ENCODE assay signal across 25 cellular contexts in the genomic region with DNA sequence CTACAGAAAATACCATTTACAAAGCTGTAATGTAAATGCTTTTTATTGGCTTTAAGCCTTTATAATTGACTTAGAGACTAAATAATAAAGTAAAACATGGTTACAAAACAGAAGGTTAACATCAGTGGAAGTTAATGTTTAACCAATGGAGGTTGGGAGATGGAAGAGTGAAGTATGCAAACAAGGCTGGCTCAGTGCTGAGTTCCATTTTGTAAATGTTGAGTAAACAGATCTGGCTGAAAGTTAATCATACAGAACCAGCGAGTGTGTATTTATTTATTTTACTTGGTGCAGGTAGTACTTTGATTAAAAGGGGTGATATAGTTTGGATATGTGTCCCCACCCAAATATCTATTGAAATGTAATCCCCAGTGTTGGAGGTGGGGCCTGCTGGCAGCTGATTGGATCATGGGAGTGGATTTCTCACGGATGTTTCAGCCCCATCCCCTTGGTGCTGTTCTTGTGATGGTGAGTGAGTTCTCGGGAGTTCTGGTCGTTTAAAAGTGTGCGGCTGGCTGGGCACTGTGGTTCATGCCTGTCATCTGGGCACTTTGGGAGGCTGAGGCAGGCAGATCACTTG.
DNase-seq lines count a peak whose midpoint lies in the region; ATAC-seq, FAIRE-seq and TF ChIP-seq lines count a peak whose summit lies in the region.
"Had no signal": no experiment of that assay in that cellular context is flagged by ENCODE, and none has a peak within 500 bp of the region (broad histone marks: within the 10 kb centered on the region; RNA-seq: fewer than 3 reads in every experiment).

No MANE protein-coding gene starts in this region.

- peak overlapping the region in 1 of 2 donors; percentile 28 for H3K4me3 ChIP-seq in kidney (ENCODE audit: low read length in 2 of 2)
- H3K4me3 ChIP-seq: BLaER1 treated with 17β-estradiol and CSF1 and Interleukin-3, amounts not matched to agents 10 nM and 100 nM; GM12878; GM23248; tibial nerve had no signal

- H3K36me3 ChIP-seq in kidney (ENCODE audit: control insufficient read depth in 1 of 2, insufficient read depth in 2 of 2, low read length in 2 of 2): no peaks in the 10 kb centered on the region
- H3K36me3 ChIP-seq: BLaER1 treated with 17β-estradiol and CSF1 and Interleukin-3, amounts not matched to agents 10 nM and 100 nM; brain microvascular endothelial cell; tibial nerve had no signal

- H3K36me3 Mint-ChIP-seq in progenitor cell of endocrine pancreas (ENCODE audit: insufficient read depth): peaks cover 10% of the 10 kb centered on the region
- H3K36me3 Mint-ChIP-seq: memory B cell had no signal

- peaks cover 34% of the 10 kb centered on the region for H3K9me3 Mint-ChIP-seq in progenitor cell of endocrine pancreas (ENCODE audit: low read depth)

- no peak overlapping the region for H3K27ac ChIP-seq in kidney (ENCODE audit: low read depth in 2 of 2, low read length in 2 of 2)
- H3K27ac ChIP-seq: BLaER1 treated with 17β-estradiol and CSF1 and Interleukin-3, amounts not matched to agents 10 nM and 100 nM; brain microvascular endothelial cell; GM23248; KMS-11; RWPE1; tibial nerve had no signal

- intact Hi-C loops in kidney (cut with DNase I): no loop called here

- H3K4me1 ChIP-seq in kidney (ENCODE audit: control insufficient read depth in 1 of 2, insufficient read depth in 1 of 2, low read depth in 1 of 2, low read length in 2 of 2): peaks cover 0 to 5% of the 10 kb centered on the region in 2 donors
- H3K4me1 ChIP-seq: BLaER1 treated with 17β-estradiol and CSF1 and Interleukin-3, amounts not matched to agents 10 nM and 100 nM; tibial nerve had no signal

- peaks cover 13% of the 10 kb centered on the region for H3K4me1 Mint-ChIP-seq in progenitor cell of endocrine pancreas (ENCODE audit: low read depth)
- H3K4me1 Mint-ChIP-seq: activated CD4-positive, alpha-beta memory T cell treated with anti-CD3 and anti-CD28 coated beads, Interleukin-2, amount 10 ng/mL, durations not matched to agents 7 days and 5 days; memory B cell had no signal

- H3K4me3 Mint-ChIP-seq in progenitor cell of endocrine pancreas (ENCODE audit: low read depth): no peak overlapping the region
- H3K4me3 Mint-ChIP-seq: activated CD4-positive, alpha-beta memory T cell treated with anti-CD3 and anti-CD28 coated beads, Interleukin-2, amount 10 ng/mL, durations not matched to agents 7 days and 5 days; memory B cell had no signal

- TF ChIP-seq CTCF in kidney (IDR thresholded peaks at IDR 0.05; ENCODE audit: borderline replicate concordance, extremely low read depth, insufficient read depth): no peak
- TF ChIP-seq CTCF in progenitor cell of endocrine pancreas (IDR thresholded peaks at IDR 0.05; ENCODE audit: unreplicated experiment): no peak
- TF ChIP-seq CTCF in D721Med (IDR thresholded peaks at IDR 0.05; ENCODE audit: insufficient read depth, missing control alignments): no peak

- DNase-seq in DMS53 (lab: John Stamatoyannopoulos, UW) (peak; percentile 93), NCI-H526 (lab: John Stamatoyannopoulos, UW) (peak; percentile 93 to 96), kidney (no peak), progenitor cell of endocrine pancreas (ENCODE audit: low spot score, unreplicated experiment) (no peak), GM12891 (ENCODE audit: insufficient read length, low spot score) (no peak), T-helper 9 cell (no peak), D721Med (ENCODE audit: insufficient read length, low spot score) (no peak)
- DNase-seq: activated CD4-positive, alpha-beta memory T cell treated with anti-CD3 and anti-CD28 coated beads, Interleukin-2, amount 10 ng/mL, durations not matched to agents 7 days and 5 days; activated CD8-positive, alpha-beta memory T cell treated with anti-CD3 and anti-CD28 coated beads, Interleukin-2, amount 50 U/mL, for 48 hours; activated naive CD4-positive, alpha-beta T cell treated with anti-CD3 and anti-CD28 coated beads, Interleukin-2, amount 50 U/mL, for 16 hours; amniotic stem cell; brain microvascular endothelial cell; EL; GM23248; NCI-H1417 treated with DMSO at 0.1 percent for 48 hours; NCI-H69 had no signal

- H3K27me3 Mint-ChIP-seq in progenitor cell of endocrine pancreas: no peaks in the 10 kb centered on the region
- H3K27me3 Mint-ChIP-seq: activated CD4-positive, alpha-beta memory T cell treated with anti-CD3 and anti-CD28 coated beads, Interleukin-2, amount 10 ng/mL, durations not matched to agents 7 days and 5 days; memory B cell had no signal

- peak overlapping the region; percentile 76 for H3K27ac Mint-ChIP-seq in progenitor cell of endocrine pancreas
- H3K27ac Mint-ChIP-seq: activated CD4-positive, alpha-beta memory T cell treated with anti-CD3 and anti-CD28 coated beads, Interleukin-2, amount 10 ng/mL, durations not matched to agents 7 days and 5 days; memory B cell had no signal

- TF ChIP-seq POLR2A in GM12891 (IDR thresholded peaks at IDR 0.05; ENCODE audit: low read depth, low read length): no peak

- H3K9ac ChIP-seq in kidney (ENCODE audit: low read length in 2 of 2): no peak overlapping the region
- H3K9ac ChIP-seq: BLaER1 treated with 17β-estradiol and CSF1 and Interleukin-3, amounts not matched to agents 10 nM and 100 nM; GM23248; KMS-11 had no signal

- ATAC-seq in SK-N-SH treated with all-trans-retinoic acid at 6 μM for 48 hours: no peak
- ATAC-seq: activated CD4-positive, CD25-positive, alpha-beta regulatory T cell treated with anti-CD3 and anti-CD28 coated beads, Interleukin-2, amount 50 U/mL, for 24 hours; GM12878 had no signal

- H3K9me3 ChIP-seq in kidney (ENCODE audit: control insufficient read depth in 1 of 2, low read length in 2 of 2): peaks cover 3 to 4% of the 10 kb centered on the region in 2 donors

- FAIRE-seq in kidney (lab: Jason Lieb, UNC) (peak; percentile 67), GM12891 (lab: Jason Lieb, UNC) (no peak), D721Med (lab: Jason Lieb, UNC) (no peak)
- FAIRE-seq: GM12878, TTC549 had no signal

TF ChIP-seq in GM12891, 5 proteins besides CTCF, POLR2A, EP300 and RAD21:
- TF ChIP-seq PAX5 (IDR thresholded peaks at IDR 0.05; ENCODE audit: insufficient read depth, low read length, severe bottlenecking) (no peak), TAF1 (IDR thresholded peaks at IDR 0.05; ENCODE audit: low read depth, low read length) (no peak), SPI1 (IDR thresholded peaks at IDR 0.05; ENCODE audit: low read depth, low read length) (no peak)
TF ChIP-seq in GM12891: peak in this region for 0.

TF ChIP-seq in SK-N-SH treated with all-trans-retinoic acid at 6 μM for 48 hours, 23 proteins besides CTCF, POLR2A, EP300 and RAD21:
- TF ChIP-seq ARNTL (CRISPR knock-in tag; IDR thresholded peaks at IDR 0.05; ENCODE audit: borderline replicate concordance, low read depth) (no peak), ZFP3 (CRISPR knock-in tag; IDR thresholded peaks at IDR 0.05) (no peak), RARB (CRISPR knock-in tag; IDR thresholded peaks at IDR 0.05) (no peak)

Comparison
In these comparisons a context has a peak if more than half of its experiments do, and no peak if none do; other contexts are left out.
1. DNase-seq: peak in DMS53 (single experiment) and NCI-H526 (2 of 2); none in kidney (single experiment), progenitor cell of endocrine pancreas (single experiment), GM12891 (single experiment), T-helper 9 cell (single experiment) and D721Med (single experiment).